1 cellular context compared by ENCODE assay signal in the genomic region with DNA sequence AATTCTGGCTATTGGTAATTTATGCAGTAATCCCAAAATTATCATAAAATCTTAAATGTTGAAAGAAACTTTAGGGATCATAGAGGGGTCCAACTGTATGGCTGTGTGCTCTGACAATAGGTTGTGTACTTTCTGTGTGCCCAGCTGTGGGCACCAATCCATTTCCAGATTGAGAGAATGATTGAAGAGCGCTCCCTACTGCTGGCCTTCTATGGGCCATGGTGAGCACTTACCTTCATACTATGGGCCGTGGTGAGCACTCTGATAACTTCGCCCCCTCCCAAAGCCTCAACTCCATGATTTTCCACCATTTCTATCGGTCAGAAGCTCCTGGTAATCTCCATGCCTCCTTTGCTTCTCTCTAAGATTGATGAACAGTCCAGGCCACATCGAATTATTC.
TF ChIP-seq lines count a peak whose summit lies in the region.

No MANE protein-coding gene starts in this region.

TF ChIP-seq in GM23338, 12 proteins besides CTCF, POLR2A, EP300 and RAD21 (continued from another document):
- TF ChIP-seq, protein P1, sequence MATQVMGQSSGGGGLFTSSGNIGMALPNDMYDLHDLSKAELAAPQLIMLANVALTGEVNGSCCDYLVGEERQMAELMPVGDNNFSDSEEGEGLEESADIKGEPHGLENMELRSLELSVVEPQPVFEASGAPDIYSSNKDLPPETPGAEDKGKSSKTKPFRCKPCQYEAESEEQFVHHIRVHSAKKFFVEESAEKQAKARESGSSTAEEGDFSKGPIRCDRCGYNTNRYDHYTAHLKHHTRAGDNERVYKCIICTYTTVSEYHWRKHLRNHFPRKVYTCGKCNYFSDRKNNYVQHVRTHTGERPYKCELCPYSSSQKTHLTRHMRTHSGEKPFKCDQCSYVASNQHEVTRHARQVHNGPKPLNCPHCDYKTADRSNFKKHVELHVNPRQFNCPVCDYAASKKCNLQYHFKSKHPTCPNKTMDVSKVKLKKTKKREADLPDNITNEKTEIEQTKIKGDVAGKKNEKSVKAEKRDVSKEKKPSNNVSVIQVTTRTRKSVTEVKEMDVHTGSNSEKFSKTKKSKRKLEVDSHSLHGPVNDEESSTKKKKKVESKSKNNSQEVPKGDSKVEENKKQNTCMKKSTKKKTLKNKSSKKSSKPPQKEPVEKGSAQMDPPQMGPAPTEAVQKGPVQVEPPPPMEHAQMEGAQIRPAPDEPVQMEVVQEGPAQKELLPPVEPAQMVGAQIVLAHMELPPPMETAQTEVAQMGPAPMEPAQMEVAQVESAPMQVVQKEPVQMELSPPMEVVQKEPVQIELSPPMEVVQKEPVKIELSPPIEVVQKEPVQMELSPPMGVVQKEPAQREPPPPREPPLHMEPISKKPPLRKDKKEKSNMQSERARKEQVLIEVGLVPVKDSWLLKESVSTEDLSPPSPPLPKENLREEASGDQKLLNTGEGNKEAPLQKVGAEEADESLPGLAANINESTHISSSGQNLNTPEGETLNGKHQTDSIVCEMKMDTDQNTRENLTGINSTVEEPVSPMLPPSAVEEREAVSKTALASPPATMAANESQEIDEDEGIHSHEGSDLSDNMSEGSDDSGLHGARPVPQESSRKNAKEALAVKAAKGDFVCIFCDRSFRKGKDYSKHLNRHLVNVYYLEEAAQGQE (IDR thresholded peaks at IDR 0.05; ENCODE audit: unreplicated experiment), result no peak
- no peak for TF ChIP-seq JUNB (IDR thresholded peaks at IDR 0.05; ENCODE audit: unreplicated experiment)
